Comparison of ENCODE assay signal across 30 cellular contexts in the genomic region with DNA sequence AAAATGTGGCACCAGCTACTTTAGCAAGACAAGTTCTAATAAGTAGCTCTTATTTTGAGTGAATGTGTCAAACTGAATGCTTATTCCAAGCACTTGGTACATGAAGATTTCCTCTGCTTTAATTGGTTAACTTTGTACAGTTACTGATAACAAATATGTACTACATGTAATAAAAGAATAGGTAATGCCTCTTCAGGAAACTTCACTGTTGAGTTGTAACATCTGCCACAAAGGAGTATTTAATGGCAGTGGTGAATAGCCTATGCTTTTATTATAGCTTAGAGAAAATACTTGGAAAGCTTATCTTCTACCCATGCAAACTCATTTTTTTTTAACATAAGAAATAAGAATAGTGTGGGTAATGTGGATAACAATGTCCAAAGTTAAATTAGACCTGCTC.
"Had no signal": no experiment of that assay in that cellular context is flagged by ENCODE, and none has a peak within 500 bp of the region (broad histone marks: within the 10 kb centered on the region; RNA-seq: fewer than 3 reads in every experiment).

No MANE protein-coding gene starts in this region.

- H3K27ac ChIP-seq: brain microvascular endothelial cell, coronary artery, dorsolateral prefrontal cortex, esophagus muscularis mucosa, foreskin keratinocyte, WERI-Rb-1 had no signal

- H3K4me3 ChIP-seq: coronary artery, dorsolateral prefrontal cortex, esophagus muscularis mucosa, gastrocnemius medialis had no signal

- H3K27me3 ChIP-seq: brain microvascular endothelial cell, dorsolateral prefrontal cortex, esophagus muscularis mucosa, foreskin keratinocyte, gastrocnemius medialis had no signal

- DNase-seq: activated B cell treated with CpG ODN at 0.5 μM for 24 hours; activated CD4-positive, alpha-beta T cell treated with anti-CD3 and anti-CD28 coated beads for 48 hours; activated CD4-positive, alpha-beta T cell treated with anti-CD3 and anti-CD28 coated beads, Interleukin-2, amount 50 U/mL, for 1 hour; activated CD4-positive, alpha-beta T cell treated with anti-CD3 and anti-CD28 coated beads, Interleukin-2, amount 50 U/mL, for 48 hours; activated CD8-positive, alpha-beta memory T cell treated with anti-CD3 and anti-CD28 coated beads for 24 hours; activated CD8-positive, alpha-beta T cell treated with anti-CD3 and anti-CD28 coated beads for 36 hours; activated effector memory CD4-positive, alpha-beta T cell treated with Interleukin-2 at 50 U/mL for 16 hours; activated gamma-delta T cell treated with Interleukin-2 at 50 U/mL for 16 hours; activated naive CD4-positive, alpha-beta T cell treated with anti-CD3 and anti-CD28 coated beads, Interleukin-2, amount 50 U/mL, for 16 hours; activated naive CD4-positive, alpha-beta T cell treated with Interleukin-2 at 50 U/mL for 16 hours; activated T-cell treated with anti-CD3 and anti-CD28 coated beads, Interleukin-2, amount 50 U/mL, for 4 hours; amniotic stem cell; anterior cingulate cortex; brain microvascular endothelial cell; central memory CD4-positive, alpha-beta T cell; cerebellar nuclear complex; dorsolateral prefrontal cortex; effector memory CD4-positive, alpha-beta T cell; erythroblast; foreskin keratinocyte; gastrocnemius medialis; glutamatergic neuron; T-helper 1 cell; T-helper 17 cell; T1000; WERI-Rb-1 had no signal

- ATAC-seq: activated CD4-positive, CD25-positive, alpha-beta regulatory T cell treated with anti-CD3 and anti-CD28 coated beads, Interleukin-2, amount 50 U/mL, for 24 hours; activated CD8-positive, alpha-beta T cell treated with anti-CD3 and anti-CD28 coated beads for 36 hours; activated T-cell treated with anti-CD3 and anti-CD28 coated beads, Interleukin-2, amount 50 U/mL, for 4 hours; activated T-helper 17 cell treated with anti-CD3 and anti-CD28 coated beads, Interleukin-2, amount 50 U/mL, for 72 hours; foreskin keratinocyte; gastrocnemius medialis; T-helper 17 cell had no signal

- H3K9me3 ChIP-seq: esophagus muscularis mucosa, gastrocnemius medialis had no signal
